Comparison of ENCODE assay signal across 13 cellular contexts in genomic region chr16:28186752-28187151, GRCh38. TPM values are rescaled to one million over a fixed set of nuclear protein-coding genes. Genes with fewer than 3 reads are reported as not detected.
DNase-seq lines count a peak whose midpoint lies in the region; ATAC-seq, FAIRE-seq and TF ChIP-seq lines count a peak whose summit lies in the region.
"Had no signal": no experiment of that assay in that cellular context is flagged by ENCODE, and none has a peak within 500 bp of the region (broad histone marks: within the 10 kb centered on the region; RNA-seq: fewer than 3 reads in every experiment).

No MANE protein-coding gene starts in this region.

- peak; percentile 66 for ATAC-seq in DND-41 (ENCODE audit: insufficient read depth, low read depth)
- ATAC-seq in HG03139 (IDR thresholded peaks at IDR 0.05; ENCODE audit: unreplicated experiment), result no peak

- DNase-seq in DND-41 (no peak), astrocyte (ENCODE audit: low read depth) (peak; percentile 38), nephron progenitor cell (no peak), midbrain (lab: John Stamatoyannopoulos, UW) (no peak), NCI-H2227 (lab: John Stamatoyannopoulos, UW; ENCODE audit: unreplicated experiment) (no peak), NCI-H2081 treated with DMSO at 0.1 percent for 48 hours (lab: John Stamatoyannopoulos, UW) (no peak)
- DNase-seq: DMS79 treated with DMSO at 0.1 percent for 48 hours, hypothalamus, KG1, sigmoid colon had no signal

- H3K9me3 ChIP-seq in DND-41 (ENCODE audit: insufficient read depth, low read length, severe bottlenecking), result no peaks in the 10 kb centered on the region
- no peaks in the 10 kb centered on the region for H3K9me3 ChIP-seq in astrocyte (ENCODE audit: insufficient read depth, low read depth, low read length)
- H3K9me3 ChIP-seq: sigmoid colon had no signal

- no peak overlapping the region for H3K9ac ChIP-seq in DND-41 (ENCODE audit: low read depth, low read length)
- no peak overlapping the region for H3K9ac ChIP-seq in astrocyte (ENCODE audit: low read length)

- H3K4me1 ChIP-seq in DND-41 (ENCODE audit: insufficient read depth, low read length) (no peaks in the 10 kb centered on the region), astrocyte (ENCODE audit: insufficient read depth, low read length) (peaks cover 21% of the 10 kb centered on the region)

- TF ChIP-seq CTCF in DND-41 (IDR thresholded peaks at IDR 0.05; ENCODE audit: borderline replicate concordance, extremely low read depth, low read length, poor library complexity, severe bottlenecking) (no peak), astrocyte (IDR thresholded peaks at IDR 0.05; ENCODE audit: insufficient read depth, low read depth, low read length) (no peak), nephron progenitor cell (IDR thresholded peaks at IDR 0.05) (no peak)

- H3K9me3 Mint-ChIP-seq in IgD-negative memory B cell (peaks cover 0 to 3% (median 0%) of the 10 kb centered on the region in 3 donors), astrocyte (ENCODE audit: unreplicated experiment) (no peaks in the 10 kb centered on the region), nephron progenitor cell (peaks cover 13% of the 10 kb centered on the region)

- peak overlapping the region; percentile 65 to 83 (median 72) for H3K4me3 Mint-ChIP-seq in IgD-negative memory B cell
- no peak overlapping the region for H3K4me3 Mint-ChIP-seq in astrocyte (ENCODE audit: unreplicated experiment)
- no peak overlapping the region for H3K4me3 Mint-ChIP-seq in nephron progenitor cell

- H3K79me2 ChIP-seq in DND-41 (ENCODE audit: insufficient read depth, low read length) (peaks cover 100% of the 10 kb centered on the region), astrocyte (ENCODE audit: insufficient read depth, low read length) (peaks cover 100% of the 10 kb centered on the region)

- H3K27me3 Mint-ChIP-seq in IgD-negative memory B cell (no peaks in the 10 kb centered on the region), astrocyte (ENCODE audit: low read depth, unreplicated experiment) (no peaks in the 10 kb centered on the region), nephron progenitor cell (ENCODE audit: low read depth, poor library complexity) (peaks cover 2% of the 10 kb centered on the region)

- H3K4me1 Mint-ChIP-seq in IgD-negative memory B cell (peaks cover 63 to 78% (median 66%) of the 10 kb centered on the region in 3 donors), astrocyte (ENCODE audit: low read depth, unreplicated experiment) (peaks cover 64% of the 10 kb centered on the region), nephron progenitor cell (peaks cover 41% of the 10 kb centered on the region)

- H3K36me3 ChIP-seq in DND-41 (ENCODE audit: insufficient read depth, low read length) (peaks cover 45% of the 10 kb centered on the region), astrocyte (ENCODE audit: insufficient read depth, low read length) (peaks cover 2% of the 10 kb centered on the region)
- H3K36me3 ChIP-seq: sigmoid colon had no signal

- FAIRE-seq in astrocyte (lab: Jason Lieb, UNC), result no peak
- FAIRE-seq: endometrium had no signal

- H3K27me3 ChIP-seq in DND-41 (ENCODE audit: insufficient read depth, low read length, poor library complexity), result no peaks in the 10 kb centered on the region
- H3K27me3 ChIP-seq in astrocyte (ENCODE audit: insufficient read depth, low read length), result no peaks in the 10 kb centered on the region
- H3K27me3 ChIP-seq: sigmoid colon had no signal

- H3K4me2 ChIP-seq in DND-41 (ENCODE audit: insufficient read depth, low read length) (no peak overlapping the region), astrocyte (ENCODE audit: low read length) (peak overlapping the region; percentile 2)

- no peak overlapping the region for H2AFZ ChIP-seq in DND-41 (ENCODE audit: low read depth, low read length)
- H2AFZ ChIP-seq in astrocyte (ENCODE audit: low read depth, low read length), result no peak overlapping the region

- peaks cover 78% of the 10 kb centered on the region for H4K20me1 ChIP-seq in DND-41 (ENCODE audit: insufficient read depth, low read length)
- peaks cover 89% of the 10 kb centered on the region for H4K20me1 ChIP-seq in astrocyte (ENCODE audit: insufficient read depth, low read length)

- H3K4me3 ChIP-seq in DND-41 (ENCODE audit: low read depth in 1 of 2, low read length in 2 of 2) (no peak overlapping the region), astrocyte (ENCODE audit: insufficient read depth, low read depth, low read length) (no peak overlapping the region)
- H3K4me3 ChIP-seq: sigmoid colon had no signal

- H3K36me3 Mint-ChIP-seq in IgD-negative memory B cell (peaks cover 4% of the 10 kb centered on the region), astrocyte (ENCODE audit: low read depth, unreplicated experiment) (peaks cover 14% of the 10 kb centered on the region), nephron progenitor cell (ENCODE audit: low read depth) (peaks cover 43% of the 10 kb centered on the region)

- H3K27ac ChIP-seq in DND-41 (ENCODE audit: low read length), result no peak overlapping the region
- no peak overlapping the region for H3K27ac ChIP-seq in astrocyte (ENCODE audit: low read depth, low read length)
- H3K27ac ChIP-seq: sigmoid colon had no signal

- peak overlapping the region; percentile 83 to 97 (median 93) for H3K27ac Mint-ChIP-seq in IgD-negative memory B cell
- no peak overlapping the region for H3K27ac Mint-ChIP-seq in astrocyte (ENCODE audit: unreplicated experiment)
- H3K27ac Mint-ChIP-seq in nephron progenitor cell, result peak overlapping the region; percentile 53

RNA-seq across cellular contexts. Expression of gene XPO6, which starts 25.0 kb away (rescaled TPM):
- polyA plus RNA-seq in IgD-negative memory B cell, result 86.1 TPM
- total RNA-seq in astrocyte, result 123 and 135 TPM in 2 replicates

Comparison
In these comparisons a context has a peak if more than half of its experiments do, and no peak if none do; other contexts are left out.
1. H3K4me3 Mint-ChIP-seq: peak in IgD-negative memory B cell (4 of 4); none in astrocyte (single experiment) and nephron progenitor cell (single experiment).